ENCODE assay signal across 20 cellular contexts in the genomic region with DNA sequence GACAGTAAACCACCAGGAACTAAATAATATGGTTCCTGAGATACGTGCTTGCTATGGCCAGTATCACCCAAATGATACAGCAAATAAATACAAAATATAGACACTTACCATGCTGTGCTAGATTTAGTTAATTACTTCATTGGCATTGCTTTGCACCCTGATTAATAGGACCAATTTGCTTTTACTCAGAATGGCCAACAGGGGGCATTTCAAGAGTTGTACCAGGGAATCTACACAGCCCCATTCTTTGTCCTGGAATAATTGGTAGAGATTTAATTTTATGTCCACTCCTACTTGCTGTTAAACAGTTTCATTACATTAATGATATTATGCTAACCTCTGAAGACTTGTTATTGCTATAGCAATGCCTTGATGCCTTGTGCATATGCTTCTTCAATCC.
A peak's percentile ranks its signal among the peaks of the same experiment; 100 is the strongest.
DNase-seq lines count a peak whose midpoint lies in the region; ATAC-seq, FAIRE-seq and TF ChIP-seq lines count a peak whose summit lies in the region.
"Had no signal": no experiment of that assay in that cellular context is flagged by ENCODE, and none has a peak within 500 bp of the region (broad histone marks: within the 10 kb centered on the region; RNA-seq: fewer than 3 reads in every experiment).

No MANE protein-coding gene starts in this region.

- DNase-seq in GM23338 (ENCODE audit: low spot score), result peak; percentile 37
- peak; percentile 21 for DNase-seq in NAMALWA (ENCODE audit: low spot score)
- DNase-seq in H1 (ENCODE audit: low read depth in 1 of 2, low spot score in 2 of 2), result no peak
- DNase-seq in activated T-helper 1 cell treated with anti-CD3 and anti-CD28 coated beads, Interleukin-12 subunit alpha, Interleukin-12 subunit beta, Interleukin-2, Interleukin-4 antibody, amounts not matched to agents 30 ng/mL and 10 ng/mL and 1 ng/mL, durations not matched to agents 14 hours and 24 hours and 36 hours (ENCODE audit: low spot score), result no peak
- no peak for DNase-seq in testis
- no peak for DNase-seq in NCI-H524 treated with DMSO at 0.1 percent for 48 hours (lab: John Stamatoyannopoulos, UW)
- DNase-seq: DMS153; H7; IMR-90; Karpas-422; MG63; NCI-H1105; NCI-H2081 treated with DMSO at 0.1 percent for 48 hours; NCI-H446 treated with DMSO at 0.1 percent for 48 hours; NK-92 treated with Interleukin-12 subunit alpha and Interleukin-12 subunit beta, amount 100 ng/mL, for 24 hours; SIG-M5; T-helper 17 cell had no signal

- TF ChIP-seq RAD21 in H1 (IDR thresholded peaks at IDR 0.05 in 1 of 2, conservative IDR thresholded peaks at IDR 0.05 in 1 of 2; ENCODE audit: low read depth in 2 of 2, low read length in 2 of 2), result peak; percentile 30 to 48

- no peak for TF ChIP-seq EP300 in H1 (IDR thresholded peaks at IDR 0.05; ENCODE audit: borderline replicate concordance in 1 of 2, low read depth in 2 of 2, low read length in 2 of 2)

- H3K27me3 Mint-ChIP-seq in GM23338 (ENCODE audit: insufficient read depth, low read depth, poor library complexity), result no peaks in the 10 kb centered on the region
- H3K27me3 Mint-ChIP-seq in activated T-helper 1 cell treated with anti-CD3 and anti-CD28 coated beads, Interleukin-12 subunit alpha, Interleukin-12 subunit beta, Interleukin-2, Interleukin-4 antibody, amounts not matched to agents 30 ng/mL and 10 ng/mL and 1 ng/mL, durations not matched to agents 14 hours and 24 hours and 36 hours (ENCODE audit: insufficient read depth), result no peaks in the 10 kb centered on the region
- H3K27me3 Mint-ChIP-seq: T-helper 17 cell had no signal

- POLR2A ChIA-PET in H1 (lab: Charles Lee; ENCODE audit: partially characterized antibody), result no interaction called here

- H3F3A ChIP-seq in GM23338 (replicated peaks; ENCODE audit: low read depth), result no peaks in the 10 kb centered on the region

- H2BK12ac ChIP-seq in H1 (ENCODE audit: low read depth, low read length), result no peak overlapping the region

- H2BK20ac ChIP-seq in H1 (ENCODE audit: low read length), result no peak overlapping the region

- H3K79me2 ChIP-seq in GM23338 (replicated peaks; ENCODE audit: insufficient read depth) (no peaks in the 10 kb centered on the region), H1 (ENCODE audit: control insufficient read depth in 1 of 2, insufficient read depth in 2 of 2, low read length in 2 of 2) (no peaks in the 10 kb centered on the region)

- no peak overlapping the region for H4K5ac ChIP-seq in H1 (ENCODE audit: insufficient read length, low read depth, low read length)

- TF ChIP-seq CTCF in GM23338 (conservative IDR thresholded peaks at IDR 0.05; ENCODE audit: low read depth in 2 of 2) (peak; percentile 59 to 73), H1 (IDR thresholded peaks at IDR 0.05; ENCODE audit: control extremely low read depth in 1 of 3, insufficient read depth in 1 of 3, low read depth in 1 of 3, low read length in 3 of 3) (peak in 2 of 3 experiments; percentile 24 to 49; a peak in 2 of 4 replicates), testis (IDR thresholded peaks at IDR 0.05) (no peak)

- H3K4ac ChIP-seq in H1 (replicated peaks; ENCODE audit: insufficient read length, low read depth, low read length), result no peak overlapping the region

- CTCF ChIA-PET in H1 (lab: Charles Lee; ENCODE audit: partially characterized antibody), result interaction anchor here (1.1 to 1.4 kb wide), 3 partner anchors 8 to 12 kb away, joined by 3 to 6 read pairs (median 3); no protein-coding TSS in a partner anchor

- H3K27ac ChIP-seq in GM23338 (ENCODE audit: low read depth), result no peak overlapping the region
- no peak overlapping the region for H3K27ac ChIP-seq in H1 (ENCODE audit: low read depth, low read length)
- no peak overlapping the region for H3K27ac ChIP-seq in testis
- H3K27ac ChIP-seq: HL-60, RWPE1 had no signal

- 65% methylated on average over 1 of the region's 1 CpG; no CpG with 5 or more reads in 1 of the 2 experiments for WGBS in H1 (ENCODE audit: extremely low coverage in 1 of 2, insufficient coverage in 1 of 2, insufficient read length in 1 of 2, insufficient replicate concordance in 2 of 2, low coverage in 1 of 2, low lambda C conversion rate in 2 of 2, missing lambda C conversion rate in 1 of 2), 2 experiments
- WGBS in testis, 2 donors, result 63 to 74% methylated on average over 1 of the region's 1 CpG

- H2BK5ac ChIP-seq in H1 (ENCODE audit: low read depth, low read length), result no peak overlapping the region

- H3K9me3 Mint-ChIP-seq in GM23338, result peaks cover 2% of the 10 kb centered on the region; the same call in 2 of the 3 replicates
- peaks cover 26% of the 10 kb centered on the region for H3K9me3 Mint-ChIP-seq in activated T-helper 1 cell treated with anti-CD3 and anti-CD28 coated beads, Interleukin-12 subunit alpha, Interleukin-12 subunit beta, Interleukin-2, Interleukin-4 antibody, amounts not matched to agents 30 ng/mL and 10 ng/mL and 1 ng/mL, durations not matched to agents 14 hours and 24 hours and 36 hours

- TF ChIP-seq POLR2A in H1 (IDR thresholded peaks at IDR 0.05; ENCODE audit: control extremely low read depth in 1 of 2, low read depth in 2 of 2, low read length in 2 of 2) (no peak), testis (IDR thresholded peaks at IDR 0.05) (no peak)

- no peak overlapping the region for H3K14ac ChIP-seq in H1 (ENCODE audit: insufficient read length)

- no peak overlapping the region for H2BK15ac ChIP-seq in H1 (ENCODE audit: low read length)

- no peaks in the 10 kb centered on the region for H3K23me2 ChIP-seq in H1 (ENCODE audit: low read depth, low read length)

- H2AK5ac ChIP-seq in H1 (ENCODE audit: low read depth, low read length), result no peak overlapping the region

- H2BK120ac ChIP-seq in H1 (replicated peaks; ENCODE audit: low read depth, low read length), result no peak overlapping the region

- H3K56ac ChIP-seq in H1 (replicated peaks; ENCODE audit: insufficient read length, low read depth, low read length), result no peak overlapping the region

- H3K9ac ChIP-seq in H1 (replicated peaks in 1 of 4; ENCODE audit: extremely low read depth in 1 of 4, low read depth in 3 of 4, low read length in 3 of 4), result no peak overlapping the region

- H4K20me1 ChIP-seq in GM23338 (replicated peaks; ENCODE audit: insufficient read depth) (no peaks in the 10 kb centered on the region; the same call in 1 of the 2 replicates), H1 (replicated peaks in 1 of 2; ENCODE audit: control insufficient read depth in 1 of 2, insufficient read depth in 2 of 2, low read length in 2 of 2) (no peaks in the 10 kb centered on the region)

- no peak overlapping the region for H4K91ac ChIP-seq in H1 (replicated peaks; ENCODE audit: insufficient read length, low read length)

- H3K4me2 ChIP-seq in GM23338, result no peak overlapping the region
- H3K4me2 ChIP-seq in H1 (ENCODE audit: insufficient read depth in 1 of 2, low read depth in 2 of 2, low read length in 2 of 2), result no peak overlapping the region

- H3K36me3 ChIP-seq in GM23338 (ENCODE audit: insufficient read depth) (no peaks in the 10 kb centered on the region), H1 (ENCODE audit: control insufficient read depth in 2 of 4, insufficient read depth in 4 of 4, low read length in 3 of 4) (no peaks in the 10 kb centered on the region), testis (ENCODE audit: low read depth, missing control alignments) (no peaks in the 10 kb centered on the region)
- H3K36me3 ChIP-seq: MG63 had no signal

- H3K4me3 ChIP-seq in GM23338 (no peak overlapping the region), H1 (ENCODE audit: extremely low read depth in 1 of 4, insufficient read depth in 2 of 4, low read depth in 3 of 4, low read length in 4 of 4) (no peak overlapping the region), testis (no peak overlapping the region)
- H3K4me3 ChIP-seq: MG63 had no signal

- H3K18ac ChIP-seq in H1 (ENCODE audit: extremely low read depth, low read length), result no peak overlapping the region

- no peak overlapping the region for H3K23ac ChIP-seq in H1 (ENCODE audit: insufficient read length)

- H3K4me1 ChIP-seq in GM23338 (ENCODE audit: insufficient read depth) (no peaks in the 10 kb centered on the region), H1 (replicated peaks in 1 of 4; ENCODE audit: control insufficient read depth in 3 of 4, insufficient read depth in 4 of 4, low read length in 3 of 4) (no peaks in the 10 kb centered on the region), testis (no peaks in the 10 kb centered on the region)

- ATAC-seq in GM23338, result peak; percentile 40; the same call in 1 of the 3 replicates
- no peak for ATAC-seq in HG02840 (IDR thresholded peaks at IDR 0.05; ENCODE audit: low FRiP score, unreplicated experiment)
- ATAC-seq: T-helper 17 cell had no signal

- FAIRE-seq in H1 (lab: Jason Lieb, UNC), result no peak

- H3K4me3 Mint-ChIP-seq in GM23338, result no peak overlapping the region
- H3K4me3 Mint-ChIP-seq in activated T-helper 1 cell treated with anti-CD3 and anti-CD28 coated beads, Interleukin-12 subunit alpha, Interleukin-12 subunit beta, Interleukin-2, Interleukin-4 antibody, amounts not matched to agents 30 ng/mL and 10 ng/mL and 1 ng/mL, durations not matched to agents 14 hours and 24 hours and 36 hours, result no peak overlapping the region
- H3K4me3 Mint-ChIP-seq: T-helper 17 cell had no signal

- no peak overlapping the region for H3K27ac Mint-ChIP-seq in GM23338
- H3K27ac Mint-ChIP-seq in activated T-helper 1 cell treated with anti-CD3 and anti-CD28 coated beads, Interleukin-12 subunit alpha, Interleukin-12 subunit beta, Interleukin-2, Interleukin-4 antibody, amounts not matched to agents 30 ng/mL and 10 ng/mL and 1 ng/mL, durations not matched to agents 14 hours and 24 hours and 36 hours, result no peak overlapping the region
- H3K27ac Mint-ChIP-seq: T-helper 17 cell had no signal

- H3K36me3 Mint-ChIP-seq in GM23338 (ENCODE audit: low read depth), result no peaks in the 10 kb centered on the region
- H3K36me3 Mint-ChIP-seq in activated T-helper 1 cell treated with anti-CD3 and anti-CD28 coated beads, Interleukin-12 subunit alpha, Interleukin-12 subunit beta, Interleukin-2, Interleukin-4 antibody, amounts not matched to agents 30 ng/mL and 10 ng/mL and 1 ng/mL, durations not matched to agents 14 hours and 24 hours and 36 hours (ENCODE audit: low read depth), result no peaks in the 10 kb centered on the region

- H3K9me3 ChIP-seq in H1 (ENCODE audit: insufficient read depth in 2 of 2, low read depth in 1 of 2, low read length in 1 of 2) (no peaks in the 10 kb centered on the region), testis (no peaks in the 10 kb centered on the region)
- H3K9me3 ChIP-seq: MG63 had no signal

- H3K79me1 ChIP-seq in H1 (ENCODE audit: low read depth, low read length), result no peaks in the 10 kb centered on the region

- no peaks in the 10 kb centered on the region for H3K4me1 Mint-ChIP-seq in GM23338
- no peaks in the 10 kb centered on the region for H3K4me1 Mint-ChIP-seq in activated T-helper 1 cell treated with anti-CD3 and anti-CD28 coated beads, Interleukin-12 subunit alpha, Interleukin-12 subunit beta, Interleukin-2, Interleukin-4 antibody, amounts not matched to agents 30 ng/mL and 10 ng/mL and 1 ng/mL, durations not matched to agents 14 hours and 24 hours and 36 hours (ENCODE audit: low read depth)
- H3K4me1 Mint-ChIP-seq: T-helper 17 cell had no signal

- H3K9me2 ChIP-seq in GM23338 (ENCODE audit: insufficient read depth), result no peaks in the 10 kb centered on the region

- H3K27me3 ChIP-seq in GM23338 (ENCODE audit: insufficient read depth) (no peaks in the 10 kb centered on the region), H1 (replicated peaks in 1 of 4; ENCODE audit: control insufficient read depth in 3 of 4, extremely low read depth in 1 of 4, insufficient read depth in 3 of 4, low read length in 3 of 4) (no peaks in the 10 kb centered on the region), testis (no peaks in the 10 kb centered on the region)
- H3K27me3 ChIP-seq: MG63 had no signal

- intact Hi-C loops in activated T-helper 1 cell treated with anti-CD3 and anti-CD28 coated beads, Interleukin-12 subunit alpha, Interleukin-12 subunit beta, Interleukin-2, Interleukin-4 antibody, amounts not matched to agents 30 ng/mL and 10 ng/mL and 1 ng/mL, durations not matched to agents 14 hours and 24 hours and 36 hours (cut with micrococcal nuclease), result no loop called here
- intact Hi-C loops in testis (cut with DNase I; ENCODE audit: low total_unique reads), result no loop called here

- no peak overlapping the region for H4K8ac ChIP-seq in H1 (ENCODE audit: extremely low read depth, insufficient read depth, low read length)

- H2AFZ ChIP-seq in GM23338, result no peak overlapping the region
- no peak overlapping the region for H2AFZ ChIP-seq in H1 (ENCODE audit: low read length)

Comparison
In these comparisons a context has a peak if more than half of its experiments do, and no peak if none do; other contexts are left out.
1. DNase-seq: peak in GM23338 (single experiment) and NAMALWA (single experiment); none in H1 (0 of 2), activated T-helper 1 cell treated with anti-CD3 and anti-CD28 coated beads, Interleukin-12 subunit alpha, Interleukin-12 subunit beta, Interleukin-2, Interleukin-4 antibody, amounts not matched to agents 30 ng/mL and 10 ng/mL and 1 ng/mL, durations not matched to agents 14 hours and 24 hours and 36 hours (single experiment), testis (single experiment) and NCI-H524 treated with DMSO at 0.1 percent for 48 hours (single experiment).
2. CTCF ChIP-seq: peak in GM23338 (2 of 2) and H1 (2 of 3); none in testis (0 of 3).